ENCODE assay signal across 8 cellular contexts in the genomic region with DNA sequence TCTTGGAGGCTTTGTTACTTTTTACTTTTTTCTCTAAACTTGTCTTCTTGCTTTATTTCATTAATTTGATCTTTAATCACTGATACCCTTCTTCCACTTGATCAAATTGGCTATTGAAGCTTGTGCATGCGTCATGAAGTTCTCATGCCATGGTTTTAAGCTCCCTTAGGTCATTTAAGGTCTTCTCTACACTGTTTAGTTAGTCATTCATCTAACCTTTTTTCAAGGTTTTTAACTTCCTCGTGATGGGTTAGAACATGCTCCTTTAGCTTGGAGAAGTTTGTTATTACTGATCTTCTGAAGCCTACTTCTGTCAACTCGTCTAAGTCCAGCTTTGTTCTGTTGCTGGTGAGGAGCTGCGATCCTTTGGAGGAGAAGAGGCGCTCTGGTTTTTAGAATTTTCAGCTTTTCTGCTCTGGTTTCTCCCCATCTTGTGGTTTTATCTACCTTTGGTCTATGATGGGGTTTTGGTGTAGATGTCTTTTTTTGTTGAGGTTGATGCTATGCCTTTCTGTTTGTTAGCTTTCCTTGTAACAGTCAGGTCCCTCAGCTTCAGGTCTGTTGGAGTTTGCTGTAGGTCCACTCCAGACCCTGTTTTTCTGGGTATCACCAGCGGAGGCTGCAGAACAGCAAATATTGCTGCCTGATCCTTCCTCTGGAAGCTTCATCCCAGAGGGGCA. TPM values are rescaled to one million over a fixed set of nuclear protein-coding genes. Genes with fewer than 3 reads are reported as not detected.
DNase-seq lines count a peak whose midpoint lies in the region; ATAC-seq and TF ChIP-seq lines count a peak whose summit lies in the region.
"Not testable (repeated sequence)": the region's sequence is repeated elsewhere in the genome, so short reads cannot be mapped to it uniquely, and the experiment has no call there.

No MANE protein-coding gene starts in this region.

- H3K4me3 Mint-ChIP-seq in activated CD4-positive, alpha-beta T cell treated with anti-CD3 and anti-CD28 coated beads, Interleukin-2, amount 10 ng/mL, durations not matched to agents 7 days and 5 days, result peak overlapping the region; percentile 52
- H3K4me3 Mint-ChIP-seq in activated naive CD4-positive, alpha-beta T cell treated with anti-CD3 and anti-CD28 coated beads, Interleukin-2, amount 10 ng/mL, durations not matched to agents 7 days and 5 days, result peak overlapping the region; percentile 39
- peak overlapping the region; percentile 74 to 81 for H3K4me3 Mint-ChIP-seq in effector memory CD8-positive, alpha-beta T cell
- peak overlapping the region; percentile 40 for H3K4me3 Mint-ChIP-seq in memory B cell
- not testable (repeated sequence) for H3K4me3 Mint-ChIP-seq in progenitor cell of endocrine pancreas (ENCODE audit: low read depth)

- peaks cover 72% of the 10 kb centered on the region for H3K4me1 Mint-ChIP-seq in activated CD4-positive, alpha-beta T cell treated with anti-CD3 and anti-CD28 coated beads, Interleukin-2, amount 10 ng/mL, durations not matched to agents 7 days and 5 days
- H3K4me1 Mint-ChIP-seq in activated naive CD4-positive, alpha-beta T cell treated with anti-CD3 and anti-CD28 coated beads, Interleukin-2, amount 10 ng/mL, durations not matched to agents 7 days and 5 days, result peaks cover 63% of the 10 kb centered on the region
- peaks cover 39 to 51% of the 10 kb centered on the region in 2 donors for H3K4me1 Mint-ChIP-seq in effector memory CD8-positive, alpha-beta T cell (ENCODE audit: low read depth in 2 of 2)
- H3K4me1 Mint-ChIP-seq in memory B cell, result peaks cover 41% of the 10 kb centered on the region
- H3K4me1 Mint-ChIP-seq in progenitor cell of endocrine pancreas (ENCODE audit: low read depth), result peaks cover 18% of the 10 kb centered on the region

- H3K36me3 ChIP-seq in DND-41 (ENCODE audit: insufficient read depth, low read length) (peaks cover 34% of the 10 kb centered on the region), OCI-LY7 (ENCODE audit: insufficient read depth, low read length) (peaks cover 28% of the 10 kb centered on the region), upper lobe of left lung (peaks cover 0 to 13% (median 0%) of the 10 kb centered on the region in 4 donors)

- TF ChIP-seq POLR2A in upper lobe of left lung (IDR thresholded peaks at IDR 0.05), result not testable (repeated sequence)

- not testable (repeated sequence) for ATAC-seq in DND-41 (ENCODE audit: insufficient read depth, low read depth); effector memory CD8-positive, alpha-beta T cell (replicated peaks); memory B cell (ENCODE audit: low read depth); upper lobe of left lung (ENCODE audit: low FRiP score in 2 of 2)

- 89 to 93% methylated on average over 6 of the region's 6 CpGs for WGBS in upper lobe of left lung, 2 donors

- not testable (repeated sequence) for BruUV-seq in OCI-LY7 (replicated peaks; lab: Mats Ljungman, UMichigan)

- not testable (repeated sequence) for H3K79me2 ChIP-seq in DND-41 (ENCODE audit: insufficient read depth, low read length); OCI-LY7 (ENCODE audit: insufficient read depth, low read depth, low read length)

- peak overlapping the region; percentile 93 for H3K27ac Mint-ChIP-seq in activated CD4-positive, alpha-beta T cell treated with anti-CD3 and anti-CD28 coated beads, Interleukin-2, amount 10 ng/mL, durations not matched to agents 7 days and 5 days
- peak overlapping the region; percentile 96 for H3K27ac Mint-ChIP-seq in activated naive CD4-positive, alpha-beta T cell treated with anti-CD3 and anti-CD28 coated beads, Interleukin-2, amount 10 ng/mL, durations not matched to agents 7 days and 5 days
- H3K27ac Mint-ChIP-seq in effector memory CD8-positive, alpha-beta T cell, result peak overlapping the region; percentile 17 to 94
- peak overlapping the region; percentile 84 for H3K27ac Mint-ChIP-seq in memory B cell
- peak overlapping the region; percentile 60 for H3K27ac Mint-ChIP-seq in progenitor cell of endocrine pancreas

- H3K36me3 Mint-ChIP-seq in activated CD4-positive, alpha-beta T cell treated with anti-CD3 and anti-CD28 coated beads, Interleukin-2, amount 10 ng/mL, durations not matched to agents 7 days and 5 days (ENCODE audit: low read depth), result peaks cover 95% of the 10 kb centered on the region
- H3K36me3 Mint-ChIP-seq in activated naive CD4-positive, alpha-beta T cell treated with anti-CD3 and anti-CD28 coated beads, Interleukin-2, amount 10 ng/mL, durations not matched to agents 7 days and 5 days, result peaks cover 94% of the 10 kb centered on the region
- H3K36me3 Mint-ChIP-seq in effector memory CD8-positive, alpha-beta T cell (ENCODE audit: insufficient read depth), result not testable (repeated sequence)
- H3K36me3 Mint-ChIP-seq in memory B cell, result peaks cover 64% of the 10 kb centered on the region
- peaks cover 45% of the 10 kb centered on the region for H3K36me3 Mint-ChIP-seq in progenitor cell of endocrine pancreas (ENCODE audit: insufficient read depth)

- not testable (repeated sequence) for H3K4me1 ChIP-seq in DND-41 (ENCODE audit: insufficient read depth, low read length)
- H3K4me1 ChIP-seq in OCI-LY7 (ENCODE audit: insufficient read depth, low read length, poor library complexity, severe bottlenecking), result peaks cover 13% of the 10 kb centered on the region
- H3K4me1 ChIP-seq in upper lobe of left lung, result peaks cover 14 to 26% (median 18%) of the 10 kb centered on the region in 4 donors

- CTCF ChIA-PET in OCI-LY7 (lab: Charles Lee; ENCODE audit: unreplicated experiment), result interaction anchor here (0.6 kb wide), 1 partner anchor 287 kb away, joined by 3 read pairs; no protein-coding TSS in a partner anchor
- CTCF ChIA-PET in activated CD4-positive, alpha-beta T cell treated with anti-CD3 and anti-CD28 coated beads, Interleukin-2, amount 10 ng/mL, durations not matched to agents 7 days and 5 days (lab: Charles Lee), result interaction anchor here (0.5 to 1.7 kb wide), 6 partner anchors 11 to 340 kb away, joined by 3 to 9 read pairs (median 4); no protein-coding TSS in a partner anchor
- CTCF ChIA-PET in activated naive CD4-positive, alpha-beta T cell treated with anti-CD3 and anti-CD28 coated beads, Interleukin-2, amount 10 ng/mL, durations not matched to agents 7 days and 5 days (lab: Charles Lee), result interaction anchor here (0.8 to 2.1 kb wide), 7 partner anchors 10 to 341 kb away, joined by 3 to 6 read pairs (median 3); no protein-coding TSS in a partner anchor

- POLR2A ChIA-PET in OCI-LY7 (lab: Charles Lee), result interaction anchor here (1.0 to 1.6 kb wide), 2 partner anchors 13 to 37 kb away, joined by 4 to 5 read pairs; no protein-coding TSS in a partner anchor
- POLR2A ChIA-PET in activated CD4-positive, alpha-beta T cell treated with anti-CD3 and anti-CD28 coated beads, Interleukin-2, amount 10 ng/mL, durations not matched to agents 7 days and 5 days (lab: Charles Lee), result interaction anchor here (0.5 kb wide), 1 partner anchor 286 kb away, joined by 3 read pairs; no protein-coding TSS in a partner anchor

- peaks cover 67% of the 10 kb centered on the region for H3K9me3 Mint-ChIP-seq in activated CD4-positive, alpha-beta T cell treated with anti-CD3 and anti-CD28 coated beads, Interleukin-2, amount 10 ng/mL, durations not matched to agents 7 days and 5 days
- peaks cover 79% of the 10 kb centered on the region for H3K9me3 Mint-ChIP-seq in activated naive CD4-positive, alpha-beta T cell treated with anti-CD3 and anti-CD28 coated beads, Interleukin-2, amount 10 ng/mL, durations not matched to agents 7 days and 5 days
- H3K9me3 Mint-ChIP-seq in effector memory CD8-positive, alpha-beta T cell, result peaks cover 9 to 21% of the 10 kb centered on the region in 2 donors
- H3K9me3 Mint-ChIP-seq in memory B cell (peaks cover 19% of the 10 kb centered on the region), progenitor cell of endocrine pancreas (ENCODE audit: low read depth) (peaks cover 25% of the 10 kb centered on the region)

- H3K9ac ChIP-seq in DND-41 (ENCODE audit: low read depth, low read length), result not testable (repeated sequence)

- DNase-seq in DND-41; OCI-LY7 (ENCODE audit: low spot score); activated CD4-positive, alpha-beta T cell treated with anti-CD3 and anti-CD28 coated beads, Interleukin-2, amount 10 ng/mL, durations not matched to agents 7 days and 5 days; activated naive CD4-positive, alpha-beta T cell treated with anti-CD3 and anti-CD28 coated beads, Interleukin-2, amount 10 ng/mL, durations not matched to agents 7 days and 5 days; effector memory CD8-positive, alpha-beta T cell; memory B cell (ENCODE audit: low spot score in 2 of 2); progenitor cell of endocrine pancreas (ENCODE audit: low spot score, unreplicated experiment); upper lobe of left lung: not testable (repeated sequence)

- TF ChIP-seq EP300 in upper lobe of left lung (IDR thresholded peaks at IDR 0.05), result not testable (repeated sequence)

- not testable (repeated sequence) for H3K9me3 ChIP-seq in DND-41 (ENCODE audit: insufficient read depth, low read length, severe bottlenecking); OCI-LY7 (ENCODE audit: low read length); upper lobe of left lung

- H3K27ac ChIP-seq in DND-41 (ENCODE audit: low read length), result 0 out of 2 replicates have a peak overlapping the region, but pooled peaks have one; percentile 12
- H3K27ac ChIP-seq in OCI-LY7 (ENCODE audit: low read depth, low read length, poor library complexity, severe bottlenecking), result not testable (repeated sequence)
- H3K27ac ChIP-seq in upper lobe of left lung, result peak overlapping the region in 3 of 4 donors; percentile 42 to 56 (median 48)

- H4K20me1 ChIP-seq in DND-41 (ENCODE audit: insufficient read depth, low read length); OCI-LY7 (ENCODE audit: insufficient read depth, low read length): not testable (repeated sequence)

- intact Hi-C loops in OCI-LY7 (cut with micrococcal nuclease; ENCODE audit: unreplicated experiment), result not testable (repeated sequence)

- H3K27me3 ChIP-seq in DND-41 (ENCODE audit: insufficient read depth, low read length, poor library complexity); upper lobe of left lung: not testable (repeated sequence)

- not testable (repeated sequence) for H3K27me3 Mint-ChIP-seq in activated CD4-positive, alpha-beta T cell treated with anti-CD3 and anti-CD28 coated beads, Interleukin-2, amount 10 ng/mL, durations not matched to agents 7 days and 5 days; activated naive CD4-positive, alpha-beta T cell treated with anti-CD3 and anti-CD28 coated beads, Interleukin-2, amount 10 ng/mL, durations not matched to agents 7 days and 5 days; effector memory CD8-positive, alpha-beta T cell; memory B cell; progenitor cell of endocrine pancreas

- H3K4me2 ChIP-seq in DND-41 (ENCODE audit: insufficient read depth, low read length), result not testable (repeated sequence)
- 0 out of 2 replicates have a peak overlapping the region, but pooled peaks have one; percentile 20 for H3K4me2 ChIP-seq in OCI-LY7 (ENCODE audit: low read length)

- H2AFZ ChIP-seq in DND-41 (ENCODE audit: low read depth, low read length); OCI-LY7 (ENCODE audit: low read length): not testable (repeated sequence)

- not testable (repeated sequence) for H3K4me3 ChIP-seq in DND-41 (ENCODE audit: low read depth in 1 of 2, low read length in 2 of 2); OCI-LY7 (ENCODE audit: low read depth, low read length, poor library complexity, severe bottlenecking); upper lobe of left lung

- not testable (repeated sequence) for TF ChIP-seq CTCF in DND-41 (IDR thresholded peaks at IDR 0.05; ENCODE audit: borderline replicate concordance, extremely low read depth, low read length, poor library complexity, severe bottlenecking); OCI-LY7 (conservative IDR thresholded peaks at IDR 0.05; ENCODE audit: low read length); progenitor cell of endocrine pancreas (IDR thresholded peaks at IDR 0.05; ENCODE audit: unreplicated experiment); upper lobe of left lung (IDR thresholded peaks at IDR 0.05)

- H3K9me2 ChIP-seq in OCI-LY7 (ENCODE audit: insufficient read depth, low read length), result not testable (repeated sequence)

RNA-seq across cellular contexts. Expression of gene SLC30A7, which starts 53.0 kb away (rescaled TPM):
- total RNA-seq in OCI-LY7 (2014; rRNA removed; shearing (Covaris generic)), result 5.5 and 8.6 TPM in 2 replicates
- total RNA-seq in OCI-LY7 (2022) (13.8 and 15.3 TPM in 2 replicates), progenitor cell of endocrine pancreas (28.2 and 30.7 TPM in 2 replicates), upper lobe of left lung (10 to 100 TPM in 5 of 6 donors, 1 to 10 TPM in 1; 8.4 to 34.5 (median 26.4) TPM)
- total RNA-seq in activated CD4-positive, alpha-beta T cell treated with anti-CD3 and anti-CD28 coated beads, Interleukin-2, amount 10 ng/mL, durations not matched to agents 7 days and 5 days, result 10 to 100 TPM; 32.8 to 33.9 TPM

RNA-seq across cellular contexts. Expression of gene EXTL2, which starts 54.2 kb away (rescaled TPM):
- 3.2 and 7.0 TPM in 2 replicates for total RNA-seq in OCI-LY7 (2014; rRNA removed; shearing (Covaris generic))
- total RNA-seq in OCI-LY7 (2022) (8.7 and 9.8 TPM in 2 replicates), progenitor cell of endocrine pancreas (46.3 and 50.4 TPM in 2 replicates), upper lobe of left lung (10 to 100 TPM in 2 of 6 donors, 1 to 10 TPM in 4; 5.2 to 15.3 (median 8.1) TPM)
- total RNA-seq in activated CD4-positive, alpha-beta T cell treated with anti-CD3 and anti-CD28 coated beads, Interleukin-2, amount 10 ng/mL, durations not matched to agents 7 days and 5 days, result 1 to 10 TPM; 2.4 to 3.5 TPM
